8 cellular contexts compared by ENCODE assay signal in the genomic region with DNA sequence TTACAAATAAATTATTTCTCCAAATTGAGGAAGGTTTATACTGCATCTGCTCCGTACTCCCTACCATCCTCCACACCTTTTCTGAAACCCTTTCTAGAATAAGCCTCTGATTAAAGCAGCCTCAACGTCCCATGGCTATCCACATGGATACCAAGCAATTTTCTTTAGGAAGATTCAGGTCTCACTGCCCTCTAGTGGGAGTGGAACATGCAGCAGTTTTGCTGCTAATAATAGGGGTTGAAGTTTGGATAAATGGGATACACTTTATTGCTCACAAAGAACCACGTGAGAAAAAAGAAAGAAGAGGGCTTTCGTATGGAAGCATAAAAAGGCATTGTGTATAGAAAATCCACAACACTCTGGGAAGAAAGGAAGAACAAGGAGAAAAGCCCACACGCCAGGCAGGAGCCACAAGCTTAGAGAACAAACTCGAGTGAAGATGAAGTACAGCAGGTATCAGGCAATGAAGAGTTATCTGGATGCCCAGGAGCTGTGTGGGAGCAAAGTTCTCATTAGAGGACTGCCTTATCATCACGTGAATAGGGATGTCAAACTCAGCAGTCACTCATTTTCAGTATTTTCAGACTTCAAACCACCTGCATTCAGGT. TPM values are rescaled to one million over a fixed set of nuclear protein-coding genes. Genes with fewer than 3 reads are reported as not detected.
DNase-seq lines count a peak whose midpoint lies in the region; ATAC-seq and TF ChIP-seq lines count a peak whose summit lies in the region.

No MANE protein-coding gene starts in this region.

- DNase-seq in AG09309 (ENCODE audit: low read depth) (no peak), GM20000 (ENCODE audit: low spot score) (no peak), NCI-H774 (lab: John Stamatoyannopoulos, UW) (peak; percentile 33), dermis blood vessel endothelial cell (peak; percentile 78), myocyte (ENCODE audit: low read depth) (peak; percentile 84)
- DNase-seq in central memory CD4-positive, alpha-beta T cell, result no peak

- no peak overlapping the region for H3K4me3 ChIP-seq in AG09309 (ENCODE audit: control insufficient read depth, low read depth, low read length)

- no peak for ATAC-seq in HG03457 (IDR thresholded peaks at IDR 0.05; ENCODE audit: unreplicated experiment)
- no peak for ATAC-seq in activated CD4-positive, CD25-positive, alpha-beta regulatory T cell treated with anti-CD3 and anti-CD28 coated beads, Interleukin-2, amount 50 U/mL, for 24 hours

- peak; percentile 79 for TF ChIP-seq CTCF in AG09309 (IDR thresholded peaks at IDR 0.05; ENCODE audit: control insufficient read depth, insufficient read depth, low read depth, low read length, missing control alignments)
- peak; percentile 31 for TF ChIP-seq CTCF in GM20000 (IDR thresholded peaks at IDR 0.05; ENCODE audit: extremely low read depth, missing control alignments)

RNA-seq across cellular contexts. Expression of gene CCER1, which starts 45.8 kb away (rescaled TPM):
- total RNA-seq in dermis blood vessel endothelial cell (not detected in 2 replicates), myocyte (not detected in 2 replicates)
- not detected for polyA plus RNA-seq in myocyte (2012)

Comparison
In these comparisons a context has a peak if more than half of its experiments do, and no peak if none do; other contexts are left out.
1. DNase-seq: peak in NCI-H774 (single experiment), dermis blood vessel endothelial cell (single experiment) and myocyte (single experiment); none in AG09309 (single experiment), GM20000 (single experiment) and central memory CD4-positive, alpha-beta T cell (single experiment).